In genomic region chrX:109671170-109671569, GRCh38 we compare ENCODE assay signal across 1 cellular context. TPM values are rescaled to one million over a fixed set of nuclear protein-coding genes. Genes with fewer than 3 reads are reported as not detected.
"Had no signal": no experiment of that assay in that cellular context is flagged by ENCODE, and none has a peak within 500 bp of the region (broad histone marks: within the 10 kb centered on the region; RNA-seq: fewer than 3 reads in every experiment).

No MANE protein-coding gene starts in this region.

RNA-seq across cellular contexts. Expression of gene KCNE5, which starts 46.2 kb away (rescaled TPM):
- polyA plus RNA-seq: IgD-negative memory B cell had no signal
